In genomic region chr10:76303682-76304316, GRCh38 we compare ENCODE assay signal across 8 cellular contexts.
DNase-seq lines count a peak whose midpoint lies in the region; ATAC-seq, FAIRE-seq and TF ChIP-seq lines count a peak whose summit lies in the region.

No MANE protein-coding gene starts in this region.

- no peaks in the 10 kb centered on the region for H3K36me3 ChIP-seq in breast epithelium

- TF ChIP-seq POLR2A in GM12892 (IDR thresholded peaks at IDR 0.05; ENCODE audit: low read depth, low read length) (no peak), breast epithelium (IDR thresholded peaks at IDR 0.05) (no peak)

- H3K27me3 ChIP-seq in breast epithelium = no peaks in the 10 kb centered on the region

- no peak for ATAC-seq in GM21423 (IDR thresholded peaks at IDR 0.05; ENCODE audit: unreplicated experiment)

- H3K4me1 ChIP-seq in breast epithelium = no peaks in the 10 kb centered on the region

- no peak overlapping the region for H3K4me3 ChIP-seq in breast epithelium

- peak; percentile 77 for DNase-seq in A172 (ENCODE audit: low spot score)
- no peak for DNase-seq in GM12892 (ENCODE audit: insufficient read length)
- DNase-seq in HuH-7 (ENCODE audit: low spot score) = peak; percentile 60
- DNase-seq in NOMO-1 (lab: John Stamatoyannopoulos, UW; ENCODE audit: unreplicated experiment in 2 of 2) = peak; percentile 45 to 56
- peak; percentile 48 to 60 for DNase-seq in breast epithelium (ENCODE audit: low spot score in 2 of 2)
- DNase-seq in iris pigment epithelial cell (ENCODE audit: low read depth) = peak; percentile 79
- peak; percentile 9 for DNase-seq in stimulated activated CD4-positive, alpha-beta T cell treated with anti-CD3 and anti-CD28 coated beads, Interleukin-4, amount 100 ng/mL, for 24 hours

- peak; percentile 14 for FAIRE-seq in GM12892 (lab: Jason Lieb, UNC)

- no peaks in the 10 kb centered on the region for H3K9me3 ChIP-seq in breast epithelium

- no peak overlapping the region for H3K27ac ChIP-seq in breast epithelium

- intact Hi-C loops in breast epithelium (cut with DNase I; ENCODE audit: low total_unique reads) = no loop called here

- TF ChIP-seq CTCF in breast epithelium (IDR thresholded peaks at IDR 0.05) = peak in 2 of 3 donors; percentile 24 to 45
